26 cellular contexts compared by ENCODE assay signal in genomic region chr2:223822818-223823217, GRCh38. TPM values are rescaled to one million over a fixed set of nuclear protein-coding genes. Genes with fewer than 3 reads are reported as not detected.
DNase-seq lines count a peak whose midpoint lies in the region; ATAC-seq and TF ChIP-seq lines count a peak whose summit lies in the region.
"Had no signal": no experiment of that assay in that cellular context is flagged by ENCODE, and none has a peak within 500 bp of the region (broad histone marks: within the 10 kb centered on the region; RNA-seq: fewer than 3 reads in every experiment).

No MANE protein-coding gene starts in this region.

- intact Hi-C loops in Panc1 (cut with micrococcal nuclease; ENCODE audit: unreplicated experiment) = no loop called here

- H3K9me3 ChIP-seq in Panc1 (ENCODE audit: control insufficient read depth, insufficient read depth, low read depth, low read length) = no peaks in the 10 kb centered on the region
- H3K9me3 ChIP-seq: heart right ventricle, MG63, right atrium auricular region had no signal

- H3K36me3 ChIP-seq in Panc1 (ENCODE audit: control insufficient read depth, insufficient read depth, low read length) = no peaks in the 10 kb centered on the region
- H3K36me3 ChIP-seq: heart right ventricle, MG63, right atrium auricular region had no signal

- POLR2A ChIA-PET in Panc1 (lab: Charles Lee) = no interaction called here

- peaks cover 59% of the 10 kb centered on the region for H3K4me1 ChIP-seq in Panc1 (ENCODE audit: control insufficient read depth, insufficient read depth, low read length)
- H3K4me1 ChIP-seq: heart right ventricle, parathyroid adenoma, right atrium auricular region had no signal

- in situ Hi-C loops in Panc1 (cut with HindIII; ENCODE audit: low pct_unique_long_range_greater_than_20kb, low sequenced_read_pairs) = no loop called here

- CTCF ChIA-PET in Panc1 (lab: Charles Lee) = no interaction called here

- no peak overlapping the region for H3K4me3 ChIP-seq in Panc1 (ENCODE audit: low read depth in 2 of 2, low read length in 2 of 2)
- H3K4me3 ChIP-seq: coronary artery, GM23248, heart right ventricle, lung, MG63, right atrium auricular region had no signal

- peak overlapping the region; percentile 54; the same call in 1 of the 2 replicates for H3K27ac ChIP-seq in Panc1 (ENCODE audit: low read length)
- H3K27ac ChIP-seq: coronary artery, GM23248, heart right ventricle, parathyroid adenoma, right atrium auricular region had no signal

- ATAC-seq in GM18502 (IDR thresholded peaks at IDR 0.05; ENCODE audit: poor library complexity, unreplicated experiment) (peak; percentile 59), GM21390 (IDR thresholded peaks at IDR 0.05; ENCODE audit: unreplicated experiment) (peak; percentile 51), HG03139 (IDR thresholded peaks at IDR 0.05; ENCODE audit: unreplicated experiment) (peak; percentile 51), Panc1 (no peak), HG02642 (IDR thresholded peaks at IDR 0.05; ENCODE audit: poor library complexity, unreplicated experiment) (no peak)
- ATAC-seq: activated CD8-positive, alpha-beta T cell treated with anti-CD3 and anti-CD28 coated beads, Interleukin-2, amount 10 ng/mL, durations not matched to agents 7 days and 5 days; heart right ventricle had no signal

- no peak for TF ChIP-seq CTCF in Panc1 (IDR thresholded peaks at IDR 0.05)

- no peaks in the 10 kb centered on the region for H3K27me3 ChIP-seq in Panc1 (ENCODE audit: control insufficient read depth, insufficient read depth, low read length)
- H3K27me3 ChIP-seq: heart right ventricle, MG63, right atrium auricular region had no signal

- DNase-seq in Panc1 (ENCODE audit: low read depth, low spot score) (no peak), amygdala (lab: John Stamatoyannopoulos, UW) (no peak), NCI-H82 treated with DMSO at 0.1 percent for 48 hours (lab: John Stamatoyannopoulos, UW; ENCODE audit: unreplicated experiment) (no peak)
- no peak for DNase-seq in activated effector memory CD4-positive, alpha-beta T cell treated with anti-CD3 and anti-CD28 coated beads, Interleukin-2, amount 50 U/mL, for 16 hours
- DNase-seq: activated CD8-positive, alpha-beta T cell treated with anti-CD3 and anti-CD28 coated beads, Interleukin-2, amount 10 ng/mL, durations not matched to agents 7 days and 5 days; activated effector memory CD4-positive, alpha-beta T cell treated with Interleukin-2 at 50 U/mL for 16 hours; activated naive CD8-positive, alpha-beta T cell treated with anti-CD3 and anti-CD28 coated beads for 36 hours; effector memory CD4-positive, alpha-beta T cell; GM23248; heart right ventricle; KBM-7; kidney glomerular epithelial cell; MG63; NCI-H1417 treated with DMSO at 0.1 percent for 48 hours; NCI-H446 treated with DMSO at 0.1 percent for 48 hours; Right ventricle myocardium superior; stimulated activated CD4-positive, alpha-beta T cell treated with anti-CD3 and anti-CD28 coated beads, Interleukin-2, amount 100 ng/mL, for 24 hours; trophoblast cell had no signal

- TSS peak; percentile 11 for BruUV-seq in Panc1 (replicated peaks; lab: Mats Ljungman, UMichigan)

RNA-seq across cellular contexts. Expression of gene AP1S3, which starts 14.6 kb away (rescaled TPM):
- total RNA-seq in Panc1 (2021; ENCODE audit: unreplicated experiment) = 66.3 TPM
- 20.0 TPM for polyA plus RNA-seq in Panc1 (2012; ENCODE audit: insufficient read length)

Comparison
In these comparisons a context has a peak if more than half of its experiments do, and no peak if none do; other contexts are left out.
1. ATAC-seq: peak in GM18502 (single experiment), GM21390 (single experiment) and HG03139 (single experiment); none in Panc1 (single experiment) and HG02642 (single experiment).